In genomic region chr22:24200616-24201212, GRCh38 we compare ENCODE assay signal across 15 cellular contexts. TPM values are rescaled to one million over a fixed set of nuclear protein-coding genes. Genes with fewer than 3 reads are reported as not detected.
DNase-seq lines count a peak whose midpoint lies in the region; ATAC-seq and TF ChIP-seq lines count a peak whose summit lies in the region.
"Had no signal": no experiment of that assay in that cellular context is flagged by ENCODE, and none has a peak within 500 bp of the region (broad histone marks: within the 10 kb centered on the region; RNA-seq: fewer than 3 reads in every experiment).

No MANE protein-coding gene starts in this region.

- H3K4me2 ChIP-seq in trophoblast cell (ENCODE audit: low read length), result no peak overlapping the region

- H3K27me3 ChIP-seq in RWPE2 (ENCODE audit: insufficient read depth, poor library complexity, severe bottlenecking) (no peaks in the 10 kb centered on the region), trophoblast cell (ENCODE audit: insufficient read depth, low read length) (no peaks in the 10 kb centered on the region)

- H3K4me1 ChIP-seq in RWPE2 (ENCODE audit: insufficient read depth, poor library complexity, severe bottlenecking) (peaks cover 33% of the 10 kb centered on the region), trophoblast cell (ENCODE audit: control insufficient read depth in 1 of 2, insufficient read depth in 2 of 2, low read length in 2 of 2) (peaks cover 30 to 35% of the 10 kb centered on the region in 2 experiments)

- peak overlapping the region; percentile 98 for H2BK120ac ChIP-seq in trophoblast cell (ENCODE audit: insufficient read depth, low read length, poor library complexity)

- peak overlapping the region; percentile 70 for H3K4ac ChIP-seq in trophoblast cell (ENCODE audit: low read depth, low read length)

- H3K27ac ChIP-seq in RWPE2 (ENCODE audit: poor library complexity, severe bottlenecking) (peak overlapping the region; percentile 100), trophoblast cell (ENCODE audit: low read depth, low read length) (peak overlapping the region; percentile 92)

- H3K14ac ChIP-seq in trophoblast cell (ENCODE audit: low read length), result peak overlapping the region; percentile 87

- peak overlapping the region; percentile 83 for H3K18ac ChIP-seq in trophoblast cell (ENCODE audit: low read length)

- no CpG with 5 or more reads among the region's 7 CpGs for WGBS in trophoblast cell (ENCODE audit: extremely low coverage, insufficient coverage, insufficient read length)

- no peak overlapping the region for H3K23ac ChIP-seq in trophoblast cell (ENCODE audit: low read length)

- peaks cover 4% of the 10 kb centered on the region for H3K79me2 ChIP-seq in trophoblast cell (ENCODE audit: control insufficient read depth, insufficient read depth, low read length, poor library complexity)

- H3K9ac ChIP-seq in trophoblast cell (ENCODE audit: low read length), result no peak overlapping the region

- H2AFZ ChIP-seq in trophoblast cell (ENCODE audit: insufficient read depth, low read length, poor library complexity), result no peak overlapping the region

- no peak for TF ChIP-seq CTCF in RWPE2 (IDR thresholded peaks at IDR 0.05; ENCODE audit: poor library complexity, severe bottlenecking)

- H3K79me1 ChIP-seq in trophoblast cell (ENCODE audit: low read length), result peaks cover 45% of the 10 kb centered on the region

- H2AK5ac ChIP-seq in trophoblast cell (ENCODE audit: low read length), result peak overlapping the region; percentile 77

- no peak overlapping the region for H3K4me3 ChIP-seq in RWPE2 (ENCODE audit: severe bottlenecking)
- H3K4me3 ChIP-seq in trophoblast cell (ENCODE audit: low read depth, low read length), result no peak overlapping the region

- peak overlapping the region; percentile 98 for H2BK12ac ChIP-seq in trophoblast cell (ENCODE audit: low read length)

- ATAC-seq in RWPE2 (ENCODE audit: low read depth), result peak; percentile 92
- ATAC-seq: stimulated activated naive CD8-positive, alpha-beta T cell treated with anti-CD3 and anti-CD28 coated beads, Interleukin-15, Interleukin-2, amounts not matched to agents 100 U/mL and 50 U/mL, for 24 hours had no signal

- peak overlapping the region; percentile 82 for H4K8ac ChIP-seq in trophoblast cell (ENCODE audit: low read depth, low read length)

- in situ Hi-C loops in G401 (cut with HindIII; ENCODE audit: low sequenced_read_pairs), result no loop called here

- H3K9me3 ChIP-seq in RWPE2 (ENCODE audit: severe bottlenecking) (no peaks in the 10 kb centered on the region), trophoblast cell (ENCODE audit: insufficient read depth, low read depth, low read length) (peaks cover 3% of the 10 kb centered on the region)

- DNase-seq in EL, result peak; percentile 65
- DNase-seq in RWPE2 (ENCODE audit: low spot score), result no peak
- DNase-seq in fibroblast of gingiva (ENCODE audit: low read depth), result peak; percentile 90
- peak; percentile 55 to 66 for DNase-seq in trophoblast cell
- DNase-seq in central memory CD4-positive, alpha-beta T cell, result no peak
- no peak for DNase-seq in NK-92 treated with Interleukin-12 subunit alpha and Interleukin-12 subunit beta, amount 100 ng/mL, for 24 hours (lab: John Stamatoyannopoulos, UW)
- DNase-seq in G401 (ENCODE audit: low spot score), result no peak
- no peak for DNase-seq in CD1c-positive myeloid dendritic cell (ENCODE audit: extremely low spot score)
- DNase-seq: activated CD8-positive, alpha-beta memory T cell treated with anti-CD3 and anti-CD28 coated beads, Interleukin-2, amount 50 U/mL, for 48 hours; amniotic stem cell; NCI-H1105; NCI-H524; SHP77; stimulated activated CD4-positive, alpha-beta T cell treated with anti-CD3 and anti-CD28 coated beads, Interleukin-2, amount 100 ng/mL, for 48 hours; stimulated activated naive CD8-positive, alpha-beta T cell treated with anti-CD3 and anti-CD28 coated beads, Interleukin-15, Interleukin-2, amounts not matched to agents 100 U/mL and 50 U/mL, for 24 hours had no signal

- H3K36me3 ChIP-seq in RWPE2 (ENCODE audit: low read depth) (no peaks in the 10 kb centered on the region), trophoblast cell (ENCODE audit: control insufficient read depth in 1 of 2, insufficient read depth in 2 of 2, low read length in 2 of 2) (peaks cover 0 to 2% of the 10 kb centered on the region in 2 experiments)

- H4K12ac ChIP-seq in trophoblast cell (ENCODE audit: low read depth, low read length), result no peak overlapping the region

- H4K91ac ChIP-seq in trophoblast cell (ENCODE audit: low read depth, low read length), result peak overlapping the region; percentile 96

- H2BK5ac ChIP-seq in trophoblast cell (ENCODE audit: low read depth, low read length, poor library complexity), result peak overlapping the region; percentile 94

RNA-seq across cellular contexts. Expression of gene SUSD2, which starts 19.4 kb away (rescaled TPM):
- polyA plus RNA-seq in trophoblast cell (2013), result 36.0 and 40.8 TPM in 2 replicates
- not detected in 2 replicates for total RNA-seq in G401 (2014; rRNA removed; shearing (Covaris generic))

RNA-seq across cellular contexts. Expression of gene GGT5, which starts 44.2 kb away (rescaled TPM):
- polyA plus RNA-seq in trophoblast cell (2013), result 8.2 and 9.1 TPM in 2 replicates
- total RNA-seq in G401 (2014; rRNA removed; shearing (Covaris generic)), result not detected in 2 replicates

Comparison
In these comparisons a context has a peak if more than half of its experiments do, and no peak if none do; other contexts are left out.
1. DNase-seq: peak in EL (single experiment), fibroblast of gingiva (single experiment) and trophoblast cell (2 of 2); none in RWPE2 (single experiment), central memory CD4-positive, alpha-beta T cell (single experiment), NK-92 treated with Interleukin-12 subunit alpha and Interleukin-12 subunit beta, amount 100 ng/mL, for 24 hours (single experiment), G401 (single experiment) and CD1c-positive myeloid dendritic cell (single experiment).